In genomic region chr12:123363385-123363742, GRCh38 we compare ENCODE assay signal across 8 cellular contexts. TPM values are rescaled to one million over a fixed set of nuclear protein-coding genes. Genes with fewer than 3 reads are reported as not detected.
A peak's percentile ranks its signal among the peaks of the same experiment; 100 is the strongest.
DNase-seq lines count a peak whose midpoint lies in the region; ATAC-seq and TF ChIP-seq lines count a peak whose summit lies in the region.

No MANE protein-coding gene starts in this region.

- POLR2A ChIA-PET in CD4-positive, alpha-beta memory T cell (lab: Charles Lee; ENCODE audit: partially characterized antibody) = interaction anchor here (0.8 to 5.0 kb wide), 10 partner anchors 9 to 224 kb away, joined by 3 to 113 read pairs (median 6); partner anchors contain the start of genes KMT5A, MTRFR and SNRNP35
- POLR2A ChIA-PET in activated naive CD8-positive, alpha-beta T cell treated with anti-CD3 and anti-CD28 coated beads, Interleukin-2, amount 10 ng/mL, durations not matched to agents 7 days and 5 days (lab: Charles Lee) = interaction anchor here (0.8 to 6.7 kb wide), 5 partner anchors 23 to 130 kb away, joined by 3 to 86 read pairs (median 7); partner anchors contain the start of genes KMT5A, MPHOSPH9 and MTRFR

- peak overlapping the region; percentile 85 to 98 (median 94) for H3K4me3 Mint-ChIP-seq in CD4-positive, alpha-beta memory T cell
- peak overlapping the region; percentile 95 for H3K4me3 Mint-ChIP-seq in activated naive CD8-positive, alpha-beta T cell treated with anti-CD3 and anti-CD28 coated beads, Interleukin-2, amount 10 ng/mL, durations not matched to agents 7 days and 5 days

- H3K27me3 Mint-ChIP-seq in CD4-positive, alpha-beta memory T cell = no peaks in the 10 kb centered on the region
- no peaks in the 10 kb centered on the region for H3K27me3 Mint-ChIP-seq in activated naive CD8-positive, alpha-beta T cell treated with anti-CD3 and anti-CD28 coated beads, Interleukin-2, amount 10 ng/mL, durations not matched to agents 7 days and 5 days

- no peaks in the 10 kb centered on the region for H3K27me3 ChIP-seq in CD4-positive, alpha-beta memory T cell (ENCODE audit: insufficient read depth, low read length)
- H3K27me3 ChIP-seq in HUES64 (ENCODE audit: insufficient read depth, low read length) (no peaks in the 10 kb centered on the region), thyroid gland (no peaks in the 10 kb centered on the region)

- CTCF ChIA-PET in CD4-positive, alpha-beta memory T cell (lab: Charles Lee; ENCODE audit: partially characterized antibody) = interaction anchor here (1.2 to 1.8 kb wide), 3 partner anchors 12 to 125 kb away, joined by 3 to 7 read pairs (median 6); partner anchors contain the start of gene KMT5A

- no peaks in the 10 kb centered on the region for H3K36me3 ChIP-seq in CD4-positive, alpha-beta memory T cell (ENCODE audit: insufficient read depth, low read length)
- H3K36me3 ChIP-seq in HUES64 (ENCODE audit: insufficient read depth, low read length) (peaks cover 6% of the 10 kb centered on the region; the same call in 1 of the 2 replicates), thyroid gland (no peaks in the 10 kb centered on the region)

- 14% methylated on average over 9 of the region's 9 CpGs for WGBS in HUES64
- 2 to 6% methylated on average over 9 of the region's 9 CpGs for WGBS in thyroid gland, 2 donors

- no peaks in the 10 kb centered on the region for H3K9me3 ChIP-seq in CD4-positive, alpha-beta memory T cell (ENCODE audit: control insufficient read depth in 1 of 2, low read length in 2 of 2)
- H3K9me3 ChIP-seq in HUES64 (ENCODE audit: insufficient read depth, low read depth, low read length) (no peaks in the 10 kb centered on the region), thyroid gland (no peaks in the 10 kb centered on the region)

- no peak for TF ChIP-seq CTCF in thyroid gland (IDR thresholded peaks at IDR 0.05)

- peaks cover 10 to 32% (median 19%) of the 10 kb centered on the region in 4 donors for H3K4me1 Mint-ChIP-seq in CD4-positive, alpha-beta memory T cell
- peaks cover 9% of the 10 kb centered on the region for H3K4me1 Mint-ChIP-seq in activated naive CD8-positive, alpha-beta T cell treated with anti-CD3 and anti-CD28 coated beads, Interleukin-2, amount 10 ng/mL, durations not matched to agents 7 days and 5 days

- H3K9me3 Mint-ChIP-seq in CD4-positive, alpha-beta memory T cell = peaks cover 0 to 4% (median 0%) of the 10 kb centered on the region in 8 donors
- H3K9me3 Mint-ChIP-seq in activated naive CD8-positive, alpha-beta T cell treated with anti-CD3 and anti-CD28 coated beads, Interleukin-2, amount 10 ng/mL, durations not matched to agents 7 days and 5 days = no peaks in the 10 kb centered on the region

- H3K9ac ChIP-seq in HUES64 (ENCODE audit: low read depth, low read length) = peak overlapping the region; percentile 92

- peaks cover 0 to 17% of the 10 kb centered on the region in 2 donors for H3K36me3 Mint-ChIP-seq in CD4-positive, alpha-beta memory T cell
- no peaks in the 10 kb centered on the region for H3K36me3 Mint-ChIP-seq in activated naive CD8-positive, alpha-beta T cell treated with anti-CD3 and anti-CD28 coated beads, Interleukin-2, amount 10 ng/mL, durations not matched to agents 7 days and 5 days

- peak in 3 of 5 donors; percentile 30 to 34 (median 31) for DNase-seq in CD4-positive, alpha-beta memory T cell
- DNase-seq in activated naive CD8-positive, alpha-beta T cell treated with anti-CD3 and anti-CD28 coated beads, Interleukin-2, amount 10 ng/mL, durations not matched to agents 7 days and 5 days = no peak
- DNase-seq in left colon (no peak), thyroid gland (no peak)
- no peak for DNase-seq in activated CD8-positive, alpha-beta memory T cell treated with anti-CD3 and anti-CD28 coated beads for 24 hours

- peak overlapping the region; percentile 61 to 92 for H3K4me3 ChIP-seq in CD4-positive, alpha-beta memory T cell (ENCODE audit: low read length in 2 of 2)
- H3K4me3 ChIP-seq in HUES64 (ENCODE audit: low read length) (peak overlapping the region; percentile 78), thyroid gland (replicated peaks in 1 of 3) (peak overlapping the region; percentile 92 to 95 (median 92))

- peaks cover 48% of the 10 kb centered on the region for H3K4me1 ChIP-seq in CD4-positive, alpha-beta memory T cell (ENCODE audit: insufficient read depth, low read length)
- H3K4me1 ChIP-seq in HUES64 (ENCODE audit: insufficient read depth, low read length) (peaks cover 7% of the 10 kb centered on the region; the same call in 1 of the 2 replicates), thyroid gland (peaks cover 15 to 20% of the 10 kb centered on the region in 2 donors)

- H3K27ac Mint-ChIP-seq in CD4-positive, alpha-beta memory T cell = peak overlapping the region; percentile 86 to 98 (median 96)
- H3K27ac Mint-ChIP-seq in activated naive CD8-positive, alpha-beta T cell treated with anti-CD3 and anti-CD28 coated beads, Interleukin-2, amount 10 ng/mL, durations not matched to agents 7 days and 5 days = peak overlapping the region; percentile 90

- peak overlapping the region; percentile 85 for H3K27ac ChIP-seq in CD4-positive, alpha-beta memory T cell (ENCODE audit: low read depth, low read length)
- H3K27ac ChIP-seq in HUES64 (ENCODE audit: low read depth, low read length) (peak overlapping the region; percentile 84; the same call in 1 of the 2 replicates), thyroid gland (peak overlapping the region; percentile 62 to 91 (median 69))

- intact Hi-C loops in CD4-positive, alpha-beta memory T cell (cut with micrococcal nuclease) = loop anchor here (10.0 kb wide), 1 partner anchor 469 kb away; the partner anchor contains the start of gene VPS37B
- intact Hi-C loops in left colon (cut with DNase I, micrococcal nuclease) = no loop called here
- intact Hi-C loops in thyroid gland (cut with DNase I) = no loop called here

- no peak for TF ChIP-seq POLR2A in thyroid gland (IDR thresholded peaks at IDR 0.05)

- no peak for ATAC-seq in activated naive CD8-positive, alpha-beta T cell treated with anti-CD3 and anti-CD28 coated beads, Interleukin-2, amount 10 ng/mL, durations not matched to agents 7 days and 5 days (ENCODE audit: low read depth)
- ATAC-seq in left colon (peak; percentile 23), GM21576 (IDR thresholded peaks at IDR 0.05; ENCODE audit: unreplicated experiment) (no peak), HG02678 (IDR thresholded peaks at IDR 0.05; ENCODE audit: unreplicated experiment) (no peak)

RNA-seq across cellular contexts. Expression of gene SBNO1, which starts 1.3 kb away (rescaled TPM):
- 10 to 100 TPM; 54.1 to 56.3 TPM for total RNA-seq in CD4-positive, alpha-beta memory T cell
- polyA plus RNA-seq in CD4-positive, alpha-beta memory T cell = 10 to 100 TPM; 26.3 to 39.9 TPM
- 20.5 TPM for polyA plus RNA-seq in HUES64 (2013, experiment 1 of 2)
- 20.9 TPM for polyA plus RNA-seq in HUES64 (2013, experiment 2 of 2)
- total RNA-seq in activated naive CD8-positive, alpha-beta T cell treated with anti-CD3 and anti-CD28 coated beads, Interleukin-2, amount 10 ng/mL, durations not matched to agents 7 days and 5 days = 10 to 100 TPM; 40.7 to 41.1 TPM
- total RNA-seq in left colon (10 to 100 TPM; 28.3 to 31.0 TPM), thyroid gland (10 to 100 TPM; 32.4 to 50.3 (median 42.9) TPM)

RNA-seq across cellular contexts. Expression of gene KMT5A, which starts 20.6 kb away (rescaled TPM):
- 10 to 100 TPM; 31.5 to 35.9 TPM for total RNA-seq in CD4-positive, alpha-beta memory T cell
- polyA plus RNA-seq in CD4-positive, alpha-beta memory T cell = 1 to 10 TPM; 1.0 to 4.3 TPM
- polyA plus RNA-seq in HUES64 (2013, experiment 1 of 2) = 14.7 TPM
- 20.3 TPM for polyA plus RNA-seq in HUES64 (2013, experiment 2 of 2)
- 10 to 100 TPM; 64.5 to 69.4 TPM for total RNA-seq in activated naive CD8-positive, alpha-beta T cell treated with anti-CD3 and anti-CD28 coated beads, Interleukin-2, amount 10 ng/mL, durations not matched to agents 7 days and 5 days
- total RNA-seq in left colon = 10 to 100 TPM; 38.3 to 52.0 TPM
- total RNA-seq in thyroid gland = 10 to 100 TPM; 51.3 to 83.0 (median 67.2) TPM

Comparison
In these comparisons a context has a peak if more than half of its experiments do, and no peak if none do; other contexts are left out.
1. DNase-seq: peak in CD4-positive, alpha-beta memory T cell (3 of 5); none in activated naive CD8-positive, alpha-beta T cell treated with anti-CD3 and anti-CD28 coated beads, Interleukin-2, amount 10 ng/mL, durations not matched to agents 7 days and 5 days (single experiment), left colon (0 of 2), thyroid gland (0 of 2) and activated CD8-positive, alpha-beta memory T cell treated with anti-CD3 and anti-CD28 coated beads for 24 hours (single experiment).
2. Peak in every context shown above with its lines, with median percentiles within 50 percentile points of each other: H3K27ac ChIP-seq and H3K4me3 ChIP-seq.